In genomic region chr11:68002575-68002942, GRCh38 we compare ENCODE assay signal across 8 cellular contexts. TPM values are rescaled to one million over a fixed set of nuclear protein-coding genes. Genes with fewer than 3 reads are reported as not detected.
A peak's percentile ranks its signal among the peaks of the same experiment; 100 is the strongest.
DNase-seq lines count a peak whose midpoint lies in the region; ATAC-seq and TF ChIP-seq lines count a peak whose summit lies in the region.

No MANE protein-coding gene starts in this region.

- H3K4me1 Mint-ChIP-seq in activated T-cell treated with anti-CD3 and anti-CD28 coated beads, Interleukin-2, amount 50 U/mL, for 72 hours (ENCODE audit: low read depth), result peaks cover 33% of the 10 kb centered on the region
- H3K4me1 Mint-ChIP-seq in stimulated activated naive B cell treated with anti-CD40 and anti-IgM and Interleukin-4, amounts not matched to agents 10 μg/mL and 1 μg/mL and 100 μg/mL, for 72 hours, result peaks cover 37 to 75% of the 10 kb centered on the region in 2 donors

- DNase-seq in activated T-cell treated with anti-CD3 and anti-CD28 coated beads, Interleukin-2, amount 50 U/mL, for 72 hours, result no peak
- no peak for DNase-seq in activated T-cell treated with anti-CD3 and anti-CD28 coated beads, Interleukin-2, amount 50 U/mL, for 48 hours
- DNase-seq in coronary artery (ENCODE audit: low spot score) (peak; percentile 74), anterior cingulate cortex (lab: John Stamatoyannopoulos, UW) (no peak)
- DNase-seq in stimulated activated naive B cell treated with anti-CD40 and anti-IgM and Interleukin-4, amounts not matched to agents 10 μg/mL and 1 μg/mL and 100 μg/mL, for 72 hours, result peak; percentile 52
- no peak for DNase-seq in NK-92 treated with Interleukin-12 subunit alpha and Interleukin-12 subunit beta, amount 100 ng/mL, for 24 hours (lab: John Stamatoyannopoulos, UW)
- DNase-seq in activated CD8-positive, alpha-beta memory T cell treated with anti-CD3 and anti-CD28 coated beads for 24 hours, result no peak

- H3K9me3 Mint-ChIP-seq in activated T-cell treated with anti-CD3 and anti-CD28 coated beads, Interleukin-2, amount 50 U/mL, for 72 hours, result no peaks in the 10 kb centered on the region
- H3K9me3 Mint-ChIP-seq in stimulated activated naive B cell treated with anti-CD40 and anti-IgM and Interleukin-4, amounts not matched to agents 10 μg/mL and 1 μg/mL and 100 μg/mL, for 72 hours, result no peaks in the 10 kb centered on the region

- no peak for TF ChIP-seq CTCF in coronary artery (IDR thresholded peaks at IDR 0.05)

- peaks cover 11% of the 10 kb centered on the region; the same call in 1 of the 2 replicates for H3K27me3 ChIP-seq in HUES64 (ENCODE audit: insufficient read depth, low read length)

- H3K27ac ChIP-seq in HUES64 (ENCODE audit: low read depth, low read length), result no peak overlapping the region
- H3K27ac ChIP-seq in coronary artery, result peak overlapping the region in 1 of 2 donors; percentile 89

- no peak overlapping the region for H3K27ac Mint-ChIP-seq in activated T-cell treated with anti-CD3 and anti-CD28 coated beads, Interleukin-2, amount 50 U/mL, for 72 hours
- H3K27ac Mint-ChIP-seq in stimulated activated naive B cell treated with anti-CD40 and anti-IgM and Interleukin-4, amounts not matched to agents 10 μg/mL and 1 μg/mL and 100 μg/mL, for 72 hours, result peak overlapping the region; percentile 97

- H3K36me3 ChIP-seq in HUES64 (ENCODE audit: insufficient read depth, low read length), result no peaks in the 10 kb centered on the region

- no peaks in the 10 kb centered on the region for H3K9me3 ChIP-seq in HUES64 (ENCODE audit: insufficient read depth, low read depth, low read length)

- H3K27me3 Mint-ChIP-seq in activated T-cell treated with anti-CD3 and anti-CD28 coated beads, Interleukin-2, amount 50 U/mL, for 72 hours (ENCODE audit: low read depth), result no peaks in the 10 kb centered on the region
- no peaks in the 10 kb centered on the region for H3K27me3 Mint-ChIP-seq in stimulated activated naive B cell treated with anti-CD40 and anti-IgM and Interleukin-4, amounts not matched to agents 10 μg/mL and 1 μg/mL and 100 μg/mL, for 72 hours

- H3K36me3 Mint-ChIP-seq in activated T-cell treated with anti-CD3 and anti-CD28 coated beads, Interleukin-2, amount 50 U/mL, for 72 hours (ENCODE audit: insufficient read depth in 2 of 2), result no peaks in the 10 kb centered on the region
- peaks cover 16 to 24% of the 10 kb centered on the region in 2 donors for H3K36me3 Mint-ChIP-seq in stimulated activated naive B cell treated with anti-CD40 and anti-IgM and Interleukin-4, amounts not matched to agents 10 μg/mL and 1 μg/mL and 100 μg/mL, for 72 hours

- WGBS in HUES64, result 78% methylated on average over 9 of the region's 9 CpGs

- H3K4me3 ChIP-seq in HUES64 (ENCODE audit: low read length), result peak overlapping the region; percentile 55
- peak overlapping the region; percentile 96 for H3K4me3 ChIP-seq in coronary artery

- H3K4me1 ChIP-seq in HUES64 (ENCODE audit: insufficient read depth, low read length), result peaks cover 6% of the 10 kb centered on the region; the same call in 1 of the 2 replicates

- peak overlapping the region; percentile 58 to 77 for H3K4me3 Mint-ChIP-seq in activated T-cell treated with anti-CD3 and anti-CD28 coated beads, Interleukin-2, amount 50 U/mL, for 72 hours
- H3K4me3 Mint-ChIP-seq in stimulated activated naive B cell treated with anti-CD40 and anti-IgM and Interleukin-4, amounts not matched to agents 10 μg/mL and 1 μg/mL and 100 μg/mL, for 72 hours, result peak overlapping the region; percentile 87 to 89

- H3K9ac ChIP-seq in HUES64 (ENCODE audit: low read depth, low read length), result no peak overlapping the region

- no peak for ATAC-seq in activated T-cell treated with anti-CD3 and anti-CD28 coated beads, Interleukin-2, amount 50 U/mL, for 72 hours (replicated peaks in 1 of 2)
- peak; percentile 39 to 43 for ATAC-seq in stimulated activated naive B cell treated with anti-CD40 and anti-IgM and Interleukin-4, amounts not matched to agents 10 μg/mL and 1 μg/mL and 100 μg/mL, for 72 hours (replicated peaks)

RNA-seq across cellular contexts. Expression of gene UNC93B1, which starts 1.3 kb away (rescaled TPM):
- total RNA-seq in activated T-cell treated with anti-CD3 and anti-CD28 coated beads, Interleukin-2, amount 50 U/mL, for 72 hours, result 10 to 100 TPM in 1 of 2 donors, 1 to 10 TPM in 1; 8.0 to 16.7 TPM
- 12.0 TPM for polyA plus RNA-seq in HUES64 (2013, experiment 1 of 2)
- polyA plus RNA-seq in HUES64 (2013, experiment 2 of 2), result 12.4 TPM

RNA-seq across cellular contexts. Expression of gene ALDH3B1, which starts 7.6 kb away (rescaled TPM):
- under 1 TPM; 0.10 to 0.16 TPM for total RNA-seq in activated T-cell treated with anti-CD3 and anti-CD28 coated beads, Interleukin-2, amount 50 U/mL, for 72 hours
- 0.05 TPM for polyA plus RNA-seq in HUES64 (2013, experiment 1 of 2)
- polyA plus RNA-seq in HUES64 (2013, experiment 2 of 2), result 0.25 TPM

RNA-seq across cellular contexts. Expression of gene NDUFS8, which starts 27.9 kb away (rescaled TPM):
- total RNA-seq in activated T-cell treated with anti-CD3 and anti-CD28 coated beads, Interleukin-2, amount 50 U/mL, for 72 hours, result 100 to 1,000 TPM; 128 to 129 TPM
- polyA plus RNA-seq in HUES64 (2013, experiment 1 of 2), result 122 TPM
- 128 TPM for polyA plus RNA-seq in HUES64 (2013, experiment 2 of 2)

RNA-seq across cellular contexts. Expression of gene TCIRG1, which starts 36.3 kb away (rescaled TPM):
- total RNA-seq in activated T-cell treated with anti-CD3 and anti-CD28 coated beads, Interleukin-2, amount 50 U/mL, for 72 hours, result 100 to 1,000 TPM; 141 to 146 TPM
- polyA plus RNA-seq in HUES64 (2013, experiment 1 of 2), result 11.7 TPM
- 11.7 TPM for polyA plus RNA-seq in HUES64 (2013, experiment 2 of 2)

Comparison
In these comparisons a context has a peak if more than half of its experiments do, and no peak if none do; other contexts are left out.
1. ATAC-seq: peak in stimulated activated naive B cell treated with anti-CD40 and anti-IgM and Interleukin-4, amounts not matched to agents 10 μg/mL and 1 μg/mL and 100 μg/mL, for 72 hours (2 of 2); none in activated T-cell treated with anti-CD3 and anti-CD28 coated beads, Interleukin-2, amount 50 U/mL, for 72 hours (0 of 2).
2. DNase-seq: peak in coronary artery (single experiment) and stimulated activated naive B cell treated with anti-CD40 and anti-IgM and Interleukin-4, amounts not matched to agents 10 μg/mL and 1 μg/mL and 100 μg/mL, for 72 hours (single experiment); none in activated T-cell treated with anti-CD3 and anti-CD28 coated beads, Interleukin-2, amount 50 U/mL, for 72 hours (0 of 2), activated T-cell treated with anti-CD3 and anti-CD28 coated beads, Interleukin-2, amount 50 U/mL, for 48 hours (0 of 2), NK-92 treated with Interleukin-12 subunit alpha and Interleukin-12 subunit beta, amount 100 ng/mL, for 24 hours (single experiment), anterior cingulate cortex (0 of 58) and activated CD8-positive, alpha-beta memory T cell treated with anti-CD3 and anti-CD28 coated beads for 24 hours (single experiment).